In genomic region chr6:37503486-37503980, GRCh38 we compare ENCODE assay signal across 13 cellular contexts. TPM values are rescaled to one million over a fixed set of nuclear protein-coding genes. Genes with fewer than 3 reads are reported as not detected.
DNase-seq lines count a peak whose midpoint lies in the region; ATAC-seq and TF ChIP-seq lines count a peak whose summit lies in the region.
"Had no signal": no experiment of that assay in that cellular context is flagged by ENCODE, and none has a peak within 500 bp of the region (broad histone marks: within the 10 kb centered on the region; RNA-seq: fewer than 3 reads in every experiment).

No MANE protein-coding gene starts in this region.

- ATAC-seq in GM18867 (IDR thresholded peaks at IDR 0.05; ENCODE audit: unreplicated experiment) = no peak
- no peak for ATAC-seq in GM21390 (IDR thresholded peaks at IDR 0.05; ENCODE audit: unreplicated experiment)
- ATAC-seq in right lobe of liver = no peak
- ATAC-seq: pancreas, PC-3 had no signal

- intact Hi-C loops in right lobe of liver (cut with DNase I) = no loop called here

- peaks cover 8% of the 10 kb centered on the region for H3K36me3 Mint-ChIP-seq in activated T-cell treated with anti-CD3 and anti-CD28 coated beads, Interleukin-2, amount 50 U/mL, for 24 hours (ENCODE audit: low read depth)
- peaks cover 4% of the 10 kb centered on the region for H3K36me3 Mint-ChIP-seq in activated naive CD8-positive, alpha-beta T cell treated with anti-CD3 and anti-CD28 coated beads for 36 hours

- H3K36me3 ChIP-seq in thymus (ENCODE audit: control insufficient read depth, insufficient read depth) (no peaks in the 10 kb centered on the region), right lobe of liver (no peaks in the 10 kb centered on the region)
- H3K36me3 ChIP-seq: esophagus squamous epithelium, pancreas had no signal

- DNase-seq in activated T-cell treated with anti-CD3 and anti-CD28 coated beads, Interleukin-2, amount 50 U/mL, for 24 hours = no peak
- no peak for DNase-seq in activated T-cell treated with anti-CD3 and anti-CD28 coated beads, Interleukin-2, amount 50 U/mL, for 48 hours
- DNase-seq in NCI-H82 treated with DMSO at 0.1 percent for 48 hours (lab: John Stamatoyannopoulos, UW; ENCODE audit: unreplicated experiment) (peak; percentile 55), right lobe of liver (no peak)
- DNase-seq in activated naive CD8-positive, alpha-beta T cell treated with anti-CD3 and anti-CD28 coated beads for 36 hours = no peak
- DNase-seq: esophagus squamous epithelium, mesenchymal stem cell, NCI-H1092, pancreas, PC-3 had no signal

- no peak for TF ChIP-seq CTCF in right lobe of liver (IDR thresholded peaks at IDR 0.05)

- no peak overlapping the region for H3K4me3 ChIP-seq in thymus (ENCODE audit: low read length)
- H3K4me3 ChIP-seq in right lobe of liver = no peak overlapping the region
- H3K4me3 ChIP-seq: esophagus squamous epithelium, pancreas had no signal

- peaks cover 90% of the 10 kb centered on the region for H3K4me1 Mint-ChIP-seq in activated T-cell treated with anti-CD3 and anti-CD28 coated beads, Interleukin-2, amount 50 U/mL, for 24 hours (ENCODE audit: low read depth)
- H3K4me1 Mint-ChIP-seq in activated naive CD8-positive, alpha-beta T cell treated with anti-CD3 and anti-CD28 coated beads for 36 hours = peaks cover 79% of the 10 kb centered on the region

- H3K4me3 Mint-ChIP-seq in activated T-cell treated with anti-CD3 and anti-CD28 coated beads, Interleukin-2, amount 50 U/mL, for 24 hours = no peak overlapping the region
- no peak overlapping the region for H3K4me3 Mint-ChIP-seq in activated naive CD8-positive, alpha-beta T cell treated with anti-CD3 and anti-CD28 coated beads for 36 hours

- peaks cover 3% of the 10 kb centered on the region for H3K9me3 Mint-ChIP-seq in activated T-cell treated with anti-CD3 and anti-CD28 coated beads, Interleukin-2, amount 50 U/mL, for 24 hours
- peaks cover 5% of the 10 kb centered on the region for H3K9me3 Mint-ChIP-seq in activated naive CD8-positive, alpha-beta T cell treated with anti-CD3 and anti-CD28 coated beads for 36 hours

- H3K9me3 ChIP-seq in thymus (ENCODE audit: control insufficient read depth) = no peaks in the 10 kb centered on the region
- no peaks in the 10 kb centered on the region for H3K9me3 ChIP-seq in right lobe of liver
- H3K9me3 ChIP-seq: esophagus squamous epithelium, pancreas had no signal

- H3K27me3 ChIP-seq in thymus (ENCODE audit: control insufficient read depth, insufficient read depth) (no peaks in the 10 kb centered on the region), right lobe of liver (no peaks in the 10 kb centered on the region)
- H3K27me3 ChIP-seq: esophagus squamous epithelium, pancreas had no signal

- H3K27ac Mint-ChIP-seq in activated T-cell treated with anti-CD3 and anti-CD28 coated beads, Interleukin-2, amount 50 U/mL, for 24 hours = peak overlapping the region; percentile 92
- peak overlapping the region; percentile 92 for H3K27ac Mint-ChIP-seq in activated naive CD8-positive, alpha-beta T cell treated with anti-CD3 and anti-CD28 coated beads for 36 hours

- no peaks in the 10 kb centered on the region for H3K27me3 Mint-ChIP-seq in activated T-cell treated with anti-CD3 and anti-CD28 coated beads, Interleukin-2, amount 50 U/mL, for 24 hours
- H3K27me3 Mint-ChIP-seq in activated naive CD8-positive, alpha-beta T cell treated with anti-CD3 and anti-CD28 coated beads for 36 hours = no peaks in the 10 kb centered on the region

- H3K4me1 ChIP-seq in thymus (ENCODE audit: control insufficient read depth, insufficient read depth, low read length) = peaks cover 62% of the 10 kb centered on the region
- H3K4me1 ChIP-seq in right lobe of liver = peaks cover 0 to 7% (median 3%) of the 10 kb centered on the region in 4 donors

- TF ChIP-seq POLR2A in right lobe of liver (IDR thresholded peaks at IDR 0.05) = no peak

- 60% methylated on average over 6 of the region's 6 CpGs for WGBS in thymus
- WGBS in right lobe of liver (ENCODE audit: insufficient coverage, low coverage, low lambda C conversion rate, missing lambda C conversion rate) = 50% methylated on average over 3 of the region's 6 CpGs

- H3K27ac ChIP-seq in thymus (ENCODE audit: low read depth) (peak overlapping the region; percentile 94), right lobe of liver (no peak overlapping the region)
- H3K27ac ChIP-seq: pancreas had no signal

RNA-seq across cellular contexts. Expression of gene CCDC167, which starts 3.8 kb away (rescaled TPM):
- total RNA-seq in activated naive CD8-positive, alpha-beta T cell treated with anti-CD3 and anti-CD28 coated beads for 36 hours = 10 to 100 TPM; 50.0 to 51.0 TPM
- 54.9 TPM for polyA plus RNA-seq in thymus
- total RNA-seq in right lobe of liver = 100 to 1,000 TPM in 1 of 6 experiments, 10 to 100 TPM in 5; 16.5 to 103 (median 26.9) TPM
